1 cellular context compared by ENCODE assay signal in the genomic region with DNA sequence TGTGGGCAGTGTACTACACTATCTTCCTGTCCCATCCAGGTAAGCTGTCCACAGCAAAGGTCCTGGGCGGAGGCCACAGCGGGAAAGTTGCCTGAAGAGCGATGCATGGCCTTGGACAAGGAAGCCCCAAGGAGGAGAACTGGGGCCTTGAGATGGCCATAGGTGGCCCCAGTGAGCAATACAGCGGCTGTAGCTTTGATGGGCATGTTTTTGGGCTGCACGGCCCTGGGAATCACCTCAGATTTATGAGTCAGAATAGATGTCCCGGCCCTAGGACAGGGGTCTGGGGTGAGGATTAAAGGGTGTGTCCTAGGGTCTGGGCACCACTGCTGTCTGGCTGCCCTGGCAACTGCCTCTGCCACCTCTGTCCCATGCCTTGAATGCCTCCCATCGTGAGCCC.
TF ChIP-seq lines count a peak whose summit lies in the region.

No MANE protein-coding gene starts in this region.

TF ChIP-seq in H1, 55 proteins besides CTCF, POLR2A, EP300 and RAD21:
- no peak for TF ChIP-seq CHD2 (IDR thresholded peaks at IDR 0.05; ENCODE audit: low read length)
- TF ChIP-seq HDAC2 (IDR thresholded peaks at IDR 0.05; ENCODE audit: borderline replicate concordance in 1 of 2, low read depth in 2 of 2, low read length in 2 of 2), result no peak
- TF ChIP-seq TCF12 (IDR thresholded peaks at IDR 0.05; ENCODE audit: low read depth, low read length), result no peak
- TF ChIP-seq SIN3A (conservative IDR thresholded peaks at IDR 0.05 in 1 of 2, IDR thresholded peaks at IDR 0.05 in 1 of 2; ENCODE audit: low read depth in 1 of 2, low read length in 2 of 2), result no peak
- no peak for TF ChIP-seq SP4 (IDR thresholded peaks at IDR 0.05; ENCODE audit: low read length)
- TF ChIP-seq, protein P1, sequence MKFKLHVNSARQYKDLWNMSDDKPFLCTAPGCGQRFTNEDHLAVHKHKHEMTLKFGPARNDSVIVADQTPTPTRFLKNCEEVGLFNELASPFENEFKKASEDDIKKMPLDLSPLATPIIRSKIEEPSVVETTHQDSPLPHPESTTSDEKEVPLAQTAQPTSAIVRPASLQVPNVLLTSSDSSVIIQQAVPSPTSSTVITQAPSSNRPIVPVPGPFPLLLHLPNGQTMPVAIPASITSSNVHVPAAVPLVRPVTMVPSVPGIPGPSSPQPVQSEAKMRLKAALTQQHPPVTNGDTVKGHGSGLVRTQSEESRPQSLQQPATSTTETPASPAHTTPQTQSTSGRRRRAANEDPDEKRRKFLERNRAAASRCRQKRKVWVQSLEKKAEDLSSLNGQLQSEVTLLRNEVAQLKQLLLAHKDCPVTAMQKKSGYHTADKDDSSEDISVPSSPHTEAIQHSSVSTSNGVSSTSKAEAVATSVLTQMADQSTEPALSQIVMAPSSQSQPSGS (IDR thresholded peaks at IDR 0.05; ENCODE audit: low read length), result no peak
